In the genomic region with DNA sequence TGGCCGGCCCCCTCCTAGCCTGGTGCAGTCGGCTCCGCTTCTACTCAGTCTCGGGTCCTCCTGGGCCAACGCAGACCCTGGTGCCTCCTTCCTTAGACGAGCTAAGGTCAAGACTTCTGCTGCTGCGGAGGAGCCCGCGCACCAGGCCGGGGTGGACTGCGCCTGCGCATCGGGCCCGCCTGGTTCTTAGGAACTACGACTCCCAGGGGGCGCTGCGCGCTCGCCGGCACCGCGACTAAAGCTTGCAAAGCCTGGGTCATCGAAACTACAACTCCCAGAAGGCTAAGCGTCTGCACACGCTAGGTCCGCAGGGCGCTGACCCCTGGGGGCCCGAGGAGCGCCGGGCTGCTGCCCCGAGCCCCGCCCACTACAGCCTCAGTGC, we compare ENCODE assay signal across 9 cellular contexts. TPM values are rescaled to one million over a fixed set of nuclear protein-coding genes. Genes with fewer than 3 reads are reported as not detected.
DNase-seq lines count a peak whose midpoint lies in the region; ATAC-seq and TF ChIP-seq lines count a peak whose summit lies in the region.
"Had no signal": no experiment of that assay in that cellular context is flagged by ENCODE, and none has a peak within 500 bp of the region (broad histone marks: within the 10 kb centered on the region; RNA-seq: fewer than 3 reads in every experiment).

A gene (minus strand): TSS at position 145 of the 382 bp plus-strand sequence. CDS start 6,559 bp downstream, outside the sequence.

- peak within 1 kb of the TSS; percentile 40 to 74 (median 54) for H3K4me3 ChIP-seq in transverse colon
- H3K4me3 ChIP-seq: BLaER1 treated with 17β-estradiol and CSF1 and Interleukin-3, amounts not matched to agents 10 nM and 100 nM had no signal

- TF ChIP-seq POLR2A in transverse colon (IDR thresholded peaks at IDR 0.05) = peak; percentile 17

- H3K27me3 ChIP-seq in transverse colon = no peaks in the 10 kb centered on the region
- H3K27me3 ChIP-seq: BLaER1 treated with 17β-estradiol and CSF1 and Interleukin-3, amounts not matched to agents 10 nM and 100 nM had no signal

- 44% methylated on average over 22 of the region's 32 CpGs; no CpG with 5 or more reads in 1 of the 2 donors for WGBS in transverse colon (ENCODE audit: low coverage in 1 of 2), 2 donors

- no peaks in the 10 kb centered on the region for H3K9me3 ChIP-seq in transverse colon

- in situ Hi-C loops in transverse colon (cut with MboI; ENCODE audit: low pct_ligation_motif_present in 1 of 4, low pct_unique_long_range_greater_than_20kb in 1 of 4, low sequenced_read_pairs in 3 of 4) = no loop called here

- ATAC-seq in Right ventricle myocardium inferior = peak; percentile 95
- no peak for ATAC-seq in HG03432 (IDR thresholded peaks at IDR 0.05; ENCODE audit: unreplicated experiment)

- TF ChIP-seq CTCF in transverse colon (IDR thresholded peaks at IDR 0.05) = peak in 2 of 5 experiments; percentile 16 to 24

- H3K4me1 ChIP-seq in transverse colon = peaks cover 0 to 11% (median 5%) of the 10 kb centered on the region in 4 donors
- H3K4me1 ChIP-seq: BLaER1 treated with 17β-estradiol and CSF1 and Interleukin-3, amounts not matched to agents 10 nM and 100 nM had no signal

- intact Hi-C loops in Right ventricle myocardium inferior (cut with DNase I) = loop anchor here (2.0 to 5.0 kb wide), 2 partner anchors 74 to 167 kb away; a partner anchor contains a TSS
- intact Hi-C loops in transverse colon (cut with DNase I; ENCODE audit: low total_unique reads) = no loop called here

- no peaks in the 10 kb centered on the region for H3K36me3 ChIP-seq in transverse colon
- H3K36me3 ChIP-seq: BLaER1 treated with 17β-estradiol and CSF1 and Interleukin-3, amounts not matched to agents 10 nM and 100 nM had no signal

- DNase-seq in AG20443 (ENCODE audit: low spot score) (peak; percentile 65), RPMI8226 (peak; percentile 61), Right ventricle myocardium inferior (ENCODE audit: missing footprints) (peak; percentile 97), putamen (ENCODE audit: low spot score) (peak; percentile 95), transverse colon (peak; percentile 87), ecto neural progenitor cell (ENCODE audit: low spot score) (no peak)
- peak; percentile 68 for DNase-seq in activated gamma-delta T cell treated with anti-CD3 and anti-CD28 coated beads, Interleukin-2, amount 50 U/mL, for 16 hours (ENCODE audit: low read depth)

- no peak for TF ChIP-seq EP300 in transverse colon (IDR thresholded peaks at IDR 0.05; ENCODE audit: low read depth)

- H3K27ac ChIP-seq in transverse colon = peak within 1 kb of the TSS in 3 of 4 donors; percentile 1 to 58 (median 36)
- H3K27ac ChIP-seq: BLaER1 treated with 17β-estradiol and CSF1 and Interleukin-3, amounts not matched to agents 10 nM and 100 nM had no signal

RNA-seq across cellular contexts. Expression of the gene that starts here (rescaled TPM):
- total RNA-seq in Right ventricle myocardium inferior (7.3 TPM), transverse colon (1 to 10 TPM in 2 of 4 donors, under 1 TPM in 1, not detected in 1; 0.37 to 2.2 (median 1.4) TPM)
